In the genomic region with DNA sequence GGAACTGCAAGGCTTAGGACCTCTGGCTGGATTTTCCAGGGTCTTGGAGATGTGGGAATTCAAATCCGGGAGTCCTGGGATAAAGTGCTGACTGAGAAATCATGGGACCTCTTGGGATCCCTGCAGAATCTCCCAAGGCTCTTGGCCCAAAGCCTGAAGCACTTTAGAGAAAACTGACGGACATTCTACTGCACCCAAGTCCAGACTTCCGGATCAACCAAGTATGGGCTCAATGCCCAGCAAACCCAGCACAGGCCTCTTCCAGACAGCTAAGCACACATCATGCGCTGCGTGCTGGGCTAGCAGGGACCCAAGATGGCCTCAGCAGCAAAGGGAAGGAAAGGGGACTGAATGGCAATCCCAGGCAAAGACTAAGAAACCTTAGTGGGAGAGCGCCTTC, we compare ENCODE assay signal across 2 cellular contexts.
TF ChIP-seq lines count a peak whose summit lies in the region.

No MANE protein-coding gene starts in this region.

TF ChIP-seq in HepG2, 621 proteins besides CTCF, POLR2A, EP300 and RAD21:
- TF ChIP-seq ARHGAP35 (CRISPR knock-in tag; IDR thresholded peaks at IDR 0.05; ENCODE audit: borderline replicate concordance), result no peak
- TF ChIP-seq ZNF615 (CRISPR knock-in tag; IDR thresholded peaks at IDR 0.05; ENCODE audit: borderline replicate concordance), result no peak
- no peak for TF ChIP-seq KDM5A (IDR thresholded peaks at IDR 0.05; ENCODE audit: borderline replicate concordance, low read length)
- no peak for TF ChIP-seq ZNF589 (CRISPR knock-in tag; conservative IDR thresholded peaks at IDR 0.05)
- TF ChIP-seq FOXP1 (IDR thresholded peaks at IDR 0.05), result no peak
- no peak for TF ChIP-seq FOXP1 (CRISPR knock-in tag; IDR thresholded peaks at IDR 0.05)
- no peak for TF ChIP-seq ATRX (CRISPR knock-in tag; IDR thresholded peaks at IDR 0.05; ENCODE audit: borderline replicate concordance)
- TF ChIP-seq ZNF792 (CRISPR knock-in tag; IDR thresholded peaks at IDR 0.05), result no peak
- no peak for TF ChIP-seq ATM (IDR thresholded peaks at IDR 0.05; ENCODE audit: borderline replicate concordance)
- TF ChIP-seq BORCS8-MEF2B (CRISPR knock-in tag; IDR thresholded peaks at IDR 0.05), result no peak
- no peak for TF ChIP-seq NR1H2 (CRISPR knock-in tag; IDR thresholded peaks at IDR 0.05; ENCODE audit: borderline replicate concordance, low read depth)
- TF ChIP-seq ZBTB7A (CRISPR knock-in tag; IDR thresholded peaks at IDR 0.05), result no peak
- TF ChIP-seq SIX4 (CRISPR knock-in tag; IDR thresholded peaks at IDR 0.05), result no peak
- no peak for TF ChIP-seq MTA3 (CRISPR knock-in tag; IDR thresholded peaks at IDR 0.05)
- TF ChIP-seq RARG (CRISPR knock-in tag; IDR thresholded peaks at IDR 0.05; ENCODE audit: low read depth), result no peak
- no peak for TF ChIP-seq ZNF121 (CRISPR knock-in tag; IDR thresholded peaks at IDR 0.05)
- TF ChIP-seq SIX1 (CRISPR knock-in tag; IDR thresholded peaks at IDR 0.05; ENCODE audit: borderline replicate concordance), result no peak
- no peak for TF ChIP-seq ETV6 (CRISPR knock-in tag; conservative IDR thresholded peaks at IDR 0.05)
- TF ChIP-seq ARNT (IDR thresholded peaks at IDR 0.05), result no peak
- no peak for TF ChIP-seq CEBPB (IDR thresholded peaks at IDR 0.05; ENCODE audit: borderline replicate concordance, low read depth, low read length)

TF ChIP-seq in GM23338, 12 proteins besides CTCF, POLR2A, EP300 and RAD21:
- TF ChIP-seq POLR2AphosphoS5 (IDR thresholded peaks at IDR 0.05; ENCODE audit: low read depth) (no peak), ZNF114 (CRISPR knock-in tag; IDR thresholded peaks at IDR 0.05) (no peak), EZH2 (IDR thresholded peaks at IDR 0.05; ENCODE audit: low read depth, unreplicated experiment) (no peak), JUNB (IDR thresholded peaks at IDR 0.05; ENCODE audit: unreplicated experiment) (no peak), EZH2phosphoT487 (IDR thresholded peaks at IDR 0.05; ENCODE audit: unreplicated experiment) (no peak)
- TF ChIP-seq, protein P1, sequence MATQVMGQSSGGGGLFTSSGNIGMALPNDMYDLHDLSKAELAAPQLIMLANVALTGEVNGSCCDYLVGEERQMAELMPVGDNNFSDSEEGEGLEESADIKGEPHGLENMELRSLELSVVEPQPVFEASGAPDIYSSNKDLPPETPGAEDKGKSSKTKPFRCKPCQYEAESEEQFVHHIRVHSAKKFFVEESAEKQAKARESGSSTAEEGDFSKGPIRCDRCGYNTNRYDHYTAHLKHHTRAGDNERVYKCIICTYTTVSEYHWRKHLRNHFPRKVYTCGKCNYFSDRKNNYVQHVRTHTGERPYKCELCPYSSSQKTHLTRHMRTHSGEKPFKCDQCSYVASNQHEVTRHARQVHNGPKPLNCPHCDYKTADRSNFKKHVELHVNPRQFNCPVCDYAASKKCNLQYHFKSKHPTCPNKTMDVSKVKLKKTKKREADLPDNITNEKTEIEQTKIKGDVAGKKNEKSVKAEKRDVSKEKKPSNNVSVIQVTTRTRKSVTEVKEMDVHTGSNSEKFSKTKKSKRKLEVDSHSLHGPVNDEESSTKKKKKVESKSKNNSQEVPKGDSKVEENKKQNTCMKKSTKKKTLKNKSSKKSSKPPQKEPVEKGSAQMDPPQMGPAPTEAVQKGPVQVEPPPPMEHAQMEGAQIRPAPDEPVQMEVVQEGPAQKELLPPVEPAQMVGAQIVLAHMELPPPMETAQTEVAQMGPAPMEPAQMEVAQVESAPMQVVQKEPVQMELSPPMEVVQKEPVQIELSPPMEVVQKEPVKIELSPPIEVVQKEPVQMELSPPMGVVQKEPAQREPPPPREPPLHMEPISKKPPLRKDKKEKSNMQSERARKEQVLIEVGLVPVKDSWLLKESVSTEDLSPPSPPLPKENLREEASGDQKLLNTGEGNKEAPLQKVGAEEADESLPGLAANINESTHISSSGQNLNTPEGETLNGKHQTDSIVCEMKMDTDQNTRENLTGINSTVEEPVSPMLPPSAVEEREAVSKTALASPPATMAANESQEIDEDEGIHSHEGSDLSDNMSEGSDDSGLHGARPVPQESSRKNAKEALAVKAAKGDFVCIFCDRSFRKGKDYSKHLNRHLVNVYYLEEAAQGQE (IDR thresholded peaks at IDR 0.05; ENCODE audit: unreplicated experiment), result no peak
